In genomic region chr1:226649780-226650179, GRCh38 we compare ENCODE assay signal across 9 cellular contexts.
DNase-seq lines count a peak whose midpoint lies in the region; ATAC-seq and TF ChIP-seq lines count a peak whose summit lies in the region.
"Had no signal": no experiment of that assay in that cellular context is flagged by ENCODE, and none has a peak within 500 bp of the region (broad histone marks: within the 10 kb centered on the region; RNA-seq: fewer than 3 reads in every experiment).

No MANE protein-coding gene starts in this region.

- no peaks in the 10 kb centered on the region for H3K79me2 ChIP-seq in SK-N-SH (ENCODE audit: insufficient read depth)

- POLR2A ChIA-PET in SK-N-SH (lab: Yijun Ruan, JAX) = no interaction called here

- H4K20me1 ChIP-seq in SK-N-SH (ENCODE audit: insufficient read depth) = no peaks in the 10 kb centered on the region

- no peak overlapping the region for H3K4me3 ChIP-seq in SK-N-SH (ENCODE audit: low read depth in 2 of 2, low read length in 1 of 2)
- no peak overlapping the region for H3K4me3 ChIP-seq in fibroblast of the aortic adventitia (ENCODE audit: low read depth, low read length)
- H3K4me3 ChIP-seq: mucosa of descending colon had no signal

- H3K36me3 ChIP-seq in SK-N-SH (replicated peaks in 1 of 2; ENCODE audit: control insufficient read depth in 1 of 2, insufficient read depth in 2 of 2, low read length in 1 of 2) = no peaks in the 10 kb centered on the region

- H3K27ac ChIP-seq in SK-N-SH (ENCODE audit: low read depth in 2 of 2, low read length in 1 of 2) = no peak overlapping the region

- peaks cover 4 to 5% of the 10 kb centered on the region in 2 experiments; a peak in 1 of 4 replicates for H3K4me1 ChIP-seq in SK-N-SH (ENCODE audit: control insufficient read depth in 1 of 2, insufficient read depth in 2 of 2, low read depth in 1 of 2, low read length in 1 of 2)

- TF ChIP-seq CTCF in SK-N-SH (IDR thresholded peaks at IDR 0.05) (no peak; the same call in 1 of the 2 replicates), fibroblast of the aortic adventitia (IDR thresholded peaks at IDR 0.05; ENCODE audit: insufficient read depth, low read length) (peak; percentile 33)

- no peak overlapping the region for H2AFZ ChIP-seq in SK-N-SH (ENCODE audit: low read depth)

- no peak for ATAC-seq in GM19452 (IDR thresholded peaks at IDR 0.05; ENCODE audit: unreplicated experiment)
- ATAC-seq in GM21515 (IDR thresholded peaks at IDR 0.05; ENCODE audit: unreplicated experiment) = no peak
- no peak for ATAC-seq in HG03342 (IDR thresholded peaks at IDR 0.05; ENCODE audit: unreplicated experiment)
- ATAC-seq: mucosa of descending colon had no signal

- no peaks in the 10 kb centered on the region for H3K9me3 ChIP-seq in SK-N-SH
- H3K9me3 ChIP-seq: mucosa of descending colon had no signal

- peak; percentile 28 for TF ChIP-seq RAD21 in SK-N-SH (IDR thresholded peaks at IDR 0.05; ENCODE audit: low read length)

- 75% methylated on average over 7 of the region's 7 CpGs for WGBS in SK-N-SH (ENCODE audit: low lambda C conversion rate)

- H3F3A ChIP-seq in SK-N-SH (replicated peaks; ENCODE audit: insufficient read depth) = no peaks in the 10 kb centered on the region

- H3K9me2 ChIP-seq in SK-N-SH = no peaks in the 10 kb centered on the region

- DNase-seq in Ammon's horn (ENCODE audit: low spot score) (peak; percentile 60), GM03348 (ENCODE audit: low spot score) (peak; percentile 24), SK-N-SH (no peak), fibroblast of the aortic adventitia (ENCODE audit: low read depth) (peak; percentile 58), NCI-H1930 (lab: John Stamatoyannopoulos, UW) (no peak)

- no peak for TF ChIP-seq EP300 in SK-N-SH (IDR thresholded peaks at IDR 0.05; ENCODE audit: borderline replicate concordance in 1 of 2, low read depth in 1 of 2, low read length in 1 of 2)

- CTCF ChIA-PET in SK-N-SH (lab: Yijun Ruan, JAX) = interaction anchor here (1.0 to 2.6 kb wide), 2 partner anchors 17 to 178 kb away, joined by 4 to 11 read pairs; no protein-coding TSS in a partner anchor

- no peak overlapping the region for H3K4me2 ChIP-seq in SK-N-SH

- H3K9ac ChIP-seq in SK-N-SH = no peak overlapping the region

- no peaks in the 10 kb centered on the region for H3K27me3 ChIP-seq in SK-N-SH (ENCODE audit: insufficient read depth)

TF ChIP-seq in SK-N-SH, 30 proteins besides CTCF, POLR2A, EP300 and RAD21:
- TF ChIP-seq TAF1 (IDR thresholded peaks at IDR 0.05; ENCODE audit: borderline replicate concordance, low read depth, low read length) (no peak), MEF2A (IDR thresholded peaks at IDR 0.05; ENCODE audit: borderline replicate concordance, low read depth) (no peak), ELF1 (IDR thresholded peaks at IDR 0.05) (no peak), PBX3 (IDR thresholded peaks at IDR 0.05) (no peak), GATA2 (CRISPR knock-in tag; IDR thresholded peaks at IDR 0.05) (no peak), USF2 (IDR thresholded peaks at IDR 0.05; ENCODE audit: borderline replicate concordance, low read depth, low read length) (no peak), ZBTB33 (IDR thresholded peaks at IDR 0.05; ENCODE audit: borderline replicate concordance, low read depth) (no peak), CHD2 (IDR thresholded peaks at IDR 0.05; ENCODE audit: low read length, partially characterized antibody) (no peak), NFIC (IDR thresholded peaks at IDR 0.05; ENCODE audit: borderline replicate concordance) (no peak), FOXJ3 (CRISPR knock-in tag; IDR thresholded peaks at IDR 0.05) (no peak), REST (IDR thresholded peaks at IDR 0.05; ENCODE audit: low read depth, low read length) (no peak), YY1 (IDR thresholded peaks at IDR 0.05; ENCODE audit: low read depth) (no peak), FOSL2 (IDR thresholded peaks at IDR 0.05; ENCODE audit: borderline replicate concordance, low read depth) (no peak), RCOR1 (IDR thresholded peaks at IDR 0.05; ENCODE audit: low read length) (no peak), EZH2phosphoT487 (IDR thresholded peaks at IDR 0.05; ENCODE audit: borderline replicate concordance, low read depth) (no peak), GABPA (IDR thresholded peaks at IDR 0.05; ENCODE audit: low read depth) (no peak), NRF1 (IDR thresholded peaks at IDR 0.05; ENCODE audit: low read depth, low read length) (no peak), USF1 (IDR thresholded peaks at IDR 0.05; ENCODE audit: borderline replicate concordance, low read depth) (no peak)
TF ChIP-seq in SK-N-SH: peak in this region for 0.

Comparison
In these comparisons a context has a peak if more than half of its experiments do, and no peak if none do; other contexts are left out.
1. DNase-seq: peak in Ammon's horn (single experiment), GM03348 (single experiment) and fibroblast of the aortic adventitia (single experiment); none in SK-N-SH (single experiment) and NCI-H1930 (0 of 2).